25 cellular contexts compared by ENCODE assay signal in genomic region chr6:8157839-8158238, GRCh38. TPM values are rescaled to one million over a fixed set of nuclear protein-coding genes. Genes with fewer than 3 reads are reported as not detected.
DNase-seq lines count a peak whose midpoint lies in the region; ATAC-seq, FAIRE-seq and TF ChIP-seq lines count a peak whose summit lies in the region.
"Had no signal": no experiment of that assay in that cellular context is flagged by ENCODE, and none has a peak within 500 bp of the region (broad histone marks: within the 10 kb centered on the region; RNA-seq: fewer than 3 reads in every experiment).

No MANE protein-coding gene starts in this region.

- BruUV-seq in Panc1 (replicated peaks; lab: Mats Ljungman, UMichigan) (no TSS peak), MCF 10A (replicated peaks; lab: Mats Ljungman, UMichigan) (no TSS peak)

- no peaks in the 10 kb centered on the region for H3K27me3 Mint-ChIP-seq in MCF 10A (ENCODE audit: insufficient read depth, unreplicated experiment)
- H3K27me3 Mint-ChIP-seq: progenitor cell of endocrine pancreas had no signal

- in situ Hi-C loops in Panc1 (cut with HindIII; ENCODE audit: low pct_unique_long_range_greater_than_20kb, low sequenced_read_pairs) = no loop called here

- FAIRE-seq in G401.6 (lab: Jason Lieb, UNC) = peak; percentile 98
- FAIRE-seq: islet of Langerhans had no signal

- no peaks in the 10 kb centered on the region for H4K20me1 ChIP-seq in smooth muscle cell (ENCODE audit: low read depth)

- H3K4me2 ChIP-seq in mesendoderm (ENCODE audit: low read length) (no peak overlapping the region), smooth muscle cell (no peak overlapping the region)

- H2AFZ ChIP-seq in smooth muscle cell (ENCODE audit: low read depth) = no peak overlapping the region

- H3K36me3 ChIP-seq in Panc1 (ENCODE audit: control insufficient read depth, insufficient read depth, low read length) (no peaks in the 10 kb centered on the region), mesendoderm (ENCODE audit: control insufficient read depth, insufficient read depth, low read length) (no peaks in the 10 kb centered on the region), smooth muscle cell (ENCODE audit: low read depth) (no peaks in the 10 kb centered on the region)
- H3K36me3 ChIP-seq: HAP-1 had no signal

- H3K27ac Mint-ChIP-seq in MCF 10A (ENCODE audit: low read depth, unreplicated experiment) = no peak overlapping the region
- H3K27ac Mint-ChIP-seq: progenitor cell of endocrine pancreas; T-helper 1 cell treated with Interleukin-12 subunit alpha and Interleukin-12 subunit beta and Interleukin-4 antibody, amounts not matched to agents 30 μg/mL and 1 μg/mL, for 36 hours had no signal

- H3K4me3 Mint-ChIP-seq in MCF 10A (ENCODE audit: unreplicated experiment) = no peak overlapping the region
- H3K4me3 Mint-ChIP-seq: T-helper 1 cell treated with Interleukin-12 subunit alpha and Interleukin-12 subunit beta and Interleukin-4 antibody, amounts not matched to agents 30 μg/mL and 1 μg/mL, for 36 hours had no signal

- no peak overlapping the region for H3K56ac ChIP-seq in mesendoderm (ENCODE audit: low read length)

- H3K4me1 ChIP-seq in Panc1 (ENCODE audit: control insufficient read depth, insufficient read depth, low read length) (no peaks in the 10 kb centered on the region; the same call in 1 of the 2 replicates), mesendoderm (ENCODE audit: control insufficient read depth, low read depth, low read length) (no peaks in the 10 kb centered on the region), smooth muscle cell (ENCODE audit: low read depth) (no peaks in the 10 kb centered on the region)
- H3K4me1 ChIP-seq: HAP-1 had no signal

- CTCF ChIA-PET in Panc1 (lab: Charles Lee) (no interaction called here), MCF 10A (lab: Yijun Ruan, JAX) (no interaction called here)

- H3K79me1 ChIP-seq in mesendoderm (ENCODE audit: low read length) = no peaks in the 10 kb centered on the region

- H3K23ac ChIP-seq in mesendoderm (ENCODE audit: low read length) = no peak overlapping the region

- H2BK5ac ChIP-seq in mesendoderm (ENCODE audit: low read length) = no peak overlapping the region

- TF ChIP-seq CTCF in Panc1 (IDR thresholded peaks at IDR 0.05) (no peak), smooth muscle cell (IDR thresholded peaks at IDR 0.05; ENCODE audit: borderline replicate concordance, insufficient read depth, poor library complexity, severe bottlenecking) (no peak), MCF 10A (IDR thresholded peaks at IDR 0.05; ENCODE audit: unreplicated experiment) (no peak)

- H3K9me3 Mint-ChIP-seq in MCF 10A (ENCODE audit: unreplicated experiment) = no peaks in the 10 kb centered on the region

- H3K27ac ChIP-seq in Panc1 (ENCODE audit: low read length) = peak overlapping the region; percentile 20; the same call in 1 of the 2 replicates
- H3K27ac ChIP-seq in mesendoderm (ENCODE audit: low read depth, low read length) = no peak overlapping the region
- H3K27ac ChIP-seq in smooth muscle cell (ENCODE audit: low read depth) = no peak overlapping the region
- H3K27ac ChIP-seq: SK-N-MC had no signal

- peak overlapping the region; percentile 76 for H4K8ac ChIP-seq in mesendoderm (ENCODE audit: low read depth, low read length)

- WGBS in mesendoderm (ENCODE audit: extremely low coverage, insufficient coverage, low lambda C conversion rate) = no CpG with 5 or more reads among the region's 3 CpGs
- 49% methylated on average over 3 of the region's 3 CpGs for WGBS in smooth muscle cell (ENCODE audit: low lambda C conversion rate)

- intact Hi-C loops in Panc1 (cut with micrococcal nuclease; ENCODE audit: unreplicated experiment) (no loop called here), Right ventricle myocardium superior (cut with DNase I) (no loop called here), MCF 10A (cut with micrococcal nuclease) (no loop called here)

- no peak overlapping the region for H2BK15ac ChIP-seq in mesendoderm (replicated peaks; ENCODE audit: low read depth)

- peaks cover 6% of the 10 kb centered on the region for H3K4me1 Mint-ChIP-seq in MCF 10A (ENCODE audit: insufficient read depth, unreplicated experiment)

- no peak overlapping the region for H3K4ac ChIP-seq in mesendoderm (ENCODE audit: low read depth, low read length)

- H3K27me3 ChIP-seq in Panc1 (ENCODE audit: control insufficient read depth, insufficient read depth, low read length) (no peaks in the 10 kb centered on the region), mesendoderm (ENCODE audit: insufficient read depth, low read length, poor library complexity) (no peaks in the 10 kb centered on the region), smooth muscle cell (ENCODE audit: low read depth) (no peaks in the 10 kb centered on the region)

- no peak overlapping the region for H2BK120ac ChIP-seq in mesendoderm (ENCODE audit: low read depth, low read length)

- H3F3A ChIP-seq in smooth muscle cell (ENCODE audit: low read depth) = no peaks in the 10 kb centered on the region

- H3K18ac ChIP-seq in mesendoderm (ENCODE audit: low read length) = no peak overlapping the region

- no peak overlapping the region for H2AK5ac ChIP-seq in mesendoderm (ENCODE audit: low read length)

- no peaks in the 10 kb centered on the region for H3K36me3 Mint-ChIP-seq in MCF 10A (ENCODE audit: insufficient read depth, unreplicated experiment)

- POLR2A ChIA-PET in Panc1 (lab: Charles Lee) (no interaction called here), MCF 10A (lab: Yijun Ruan, JAX) (no interaction called here)

- H3K9ac ChIP-seq in mesendoderm (ENCODE audit: low read length) (no peak overlapping the region), smooth muscle cell (ENCODE audit: low read depth) (no peak overlapping the region)

- H3K4me3 ChIP-seq in Panc1 (ENCODE audit: low read depth in 2 of 2, low read length in 2 of 2) = no peak overlapping the region
- no peak overlapping the region for H3K4me3 ChIP-seq in mesendoderm (ENCODE audit: low read length)
- H3K4me3 ChIP-seq in smooth muscle cell = peak overlapping the region; percentile 14
- H3K4me3 ChIP-seq: HAP-1, lung, SK-N-MC had no signal

- peak; percentile 51; the same call in 1 of the 2 replicates for ATAC-seq in Panc1
- no peak for ATAC-seq in Right ventricle myocardium superior (ENCODE audit: poor library complexity)
- ATAC-seq: stimulated activated naive CD8-positive, alpha-beta T cell treated with anti-CD3 and anti-CD28 coated beads, Interleukin-15, Interleukin-2, amounts not matched to agents 100 U/mL and 50 U/mL, for 24 hours had no signal

- H3K79me2 ChIP-seq in mesendoderm (ENCODE audit: control insufficient read depth, insufficient read depth, low read length) (no peaks in the 10 kb centered on the region), smooth muscle cell (ENCODE audit: low read depth) (no peaks in the 10 kb centered on the region)

- DNase-seq in Panc1 (ENCODE audit: low read depth, low spot score) (no peak), mesendoderm (peak; percentile 91), smooth muscle cell (lab: John Stamatoyannopoulos, UW; ENCODE audit: unreplicated experiment) (no peak), Right ventricle myocardium superior (no peak), MCF 10A (ENCODE audit: unreplicated experiment) (no peak)
- no peak for DNase-seq in activated effector memory CD4-positive, alpha-beta T cell treated with anti-CD3 and anti-CD28 coated beads, Interleukin-2, amount 50 U/mL, for 16 hours
- no peak for DNase-seq in activated CD4-positive, alpha-beta T cell treated with anti-CD3 and anti-CD28 coated beads for 48 hours
- DNase-seq: activated CD4-positive, CD25-positive, alpha-beta regulatory T cell treated with anti-CD3 and anti-CD28 coated beads, Interleukin-2, amount 50 U/mL, for 72 hours; activated T-cell treated with anti-CD3 and anti-CD28 coated beads for 4 hours; cerebellar nuclear complex; DMS53; GDM1; KBM-7; NCI-H1417; NCI-H2081 treated with DMSO at 0.1 percent for 48 hours; NCI-H345; RPMI8226; stimulated activated naive CD8-positive, alpha-beta T cell treated with anti-CD3 and anti-CD28 coated beads, Interleukin-15, Interleukin-2, amounts not matched to agents 100 U/mL and 50 U/mL, for 24 hours had no signal

- no peak overlapping the region for H4K5ac ChIP-seq in mesendoderm (ENCODE audit: low read length)

- peaks cover 7% of the 10 kb centered on the region; the same call in 1 of the 2 replicates for H3K9me3 ChIP-seq in Panc1 (ENCODE audit: control insufficient read depth, insufficient read depth, low read depth, low read length)
- no peaks in the 10 kb centered on the region for H3K9me3 ChIP-seq in smooth muscle cell (replicated peaks; ENCODE audit: low read depth)
- H3K9me3 ChIP-seq: HAP-1 had no signal

RNA-seq across cellular contexts. Expression of gene EEF1E1, which starts 55.5 kb away (rescaled TPM):
- total RNA-seq in Panc1 (2021; ENCODE audit: unreplicated experiment) (59.5 TPM), smooth muscle cell (20.9 and 40.6 TPM in 2 replicates), Right ventricle myocardium superior (10.8 TPM), MCF 10A (2022) (52.1 and 56.7 TPM in 2 replicates)
- polyA plus RNA-seq in Panc1 (2012; ENCODE audit: insufficient read length) = 34.1 TPM
- polyA plus RNA-seq in mesendoderm (2013, experiment 1 of 2) = 137 TPM
- 150 TPM for polyA plus RNA-seq in mesendoderm (2013, experiment 2 of 2)
- polyA plus RNA-seq in smooth muscle cell = 40.3 and 45.5 TPM in 2 replicates
